ENCODE assay signal across 34 cellular contexts in genomic region chr18:38464024-38464423, GRCh38.
"Had no signal": no experiment of that assay in that cellular context is flagged by ENCODE, and none has a peak within 500 bp of the region (broad histone marks: within the 10 kb centered on the region; RNA-seq: fewer than 3 reads in every experiment).

No MANE protein-coding gene starts in this region.

- H3K36me3 Mint-ChIP-seq: activated CD4-positive, alpha-beta memory T cell treated with anti-CD3 and anti-CD28 coated beads for 36 hours; activated naive CD4-positive, alpha-beta T cell treated with anti-CD3 and anti-CD28 coated beads, Interleukin-2, amount 50 U/mL, for 72 hours had no signal

- DNase-seq: activated B cell treated with CpG ODN at 0.5 μM for 24 hours; activated CD4-positive, alpha-beta memory T cell treated with anti-CD3 and anti-CD28 coated beads for 36 hours; activated CD4-positive, alpha-beta T cell treated with anti-CD3 and anti-CD28 coated beads, Interleukin-2, amount 10 ng/mL, durations not matched to agents 7 days and 5 days; activated gamma-delta T cell treated with Interleukin-2 at 50 U/mL for 16 hours; activated naive CD4-positive, alpha-beta T cell treated with anti-CD3 and anti-CD28 coated beads for 36 hours; activated T-cell treated with anti-CD3 and anti-CD28 coated beads, Interleukin-2, amount 50 U/mL, for 1 hour; adrenal gland; body of pancreas; cerebellar nuclear complex; Karpas-422; MG63; NCI-H1048; NCI-H1105 treated with DMSO at 0.1 percent for 48 hours; NCI-H1436; NCI-H1694; NCI-H1930; NCI-H2081 treated with DMSO at 0.1 percent for 48 hours; NCI-H226; NCI-H446 treated with DMSO at 0.1 percent for 48 hours; NCI-H524; NCI-H69; NK-92 treated with Interleukin-12 subunit alpha and Interleukin-12 subunit beta, amount 100 ng/mL, for 24 hours; PC-9; SIG-M5; SW 1271; T-helper 1 cell; T-helper 9 cell had no signal

- H3K27me3 Mint-ChIP-seq: activated B cell treated with CpG ODN at 0.5 μM for 24 hours; activated CD4-positive, alpha-beta memory T cell treated with anti-CD3 and anti-CD28 coated beads for 36 hours; activated CD4-positive, alpha-beta T cell treated with anti-CD3 and anti-CD28 coated beads, Interleukin-2, amount 10 ng/mL, durations not matched to agents 7 days and 5 days had no signal

- H3K4me3 Mint-ChIP-seq: activated B cell treated with CpG ODN at 0.5 μM for 24 hours; activated CD4-positive, alpha-beta memory T cell treated with anti-CD3 and anti-CD28 coated beads for 36 hours; activated CD4-positive, alpha-beta T cell treated with anti-CD3 and anti-CD28 coated beads, Interleukin-2, amount 10 ng/mL, durations not matched to agents 7 days and 5 days; activated naive CD4-positive, alpha-beta T cell treated with anti-CD3 and anti-CD28 coated beads for 36 hours; activated T-helper 1 cell treated with anti-CD3 and anti-CD28 coated beads, Interleukin-12 subunit alpha, Interleukin-12 subunit beta, Interleukin-2, Interleukin-4 antibody, amounts not matched to agents 30 ng/mL and 10 ng/mL and 1 ng/mL, durations not matched to agents 14 hours and 24 hours and 36 hours had no signal

- H3K27ac Mint-ChIP-seq: activated B cell treated with CpG ODN at 0.5 μM for 24 hours; activated CD4-positive, alpha-beta memory T cell treated with anti-CD3 and anti-CD28 coated beads for 36 hours; activated CD4-positive, alpha-beta T cell treated with anti-CD3 and anti-CD28 coated beads, Interleukin-2, amount 10 ng/mL, durations not matched to agents 7 days and 5 days; activated naive CD4-positive, alpha-beta T cell treated with anti-CD3 and anti-CD28 coated beads for 36 hours; activated naive CD4-positive, alpha-beta T cell treated with anti-CD3 and anti-CD28 coated beads, Interleukin-2, amount 50 U/mL, for 72 hours; activated T-helper 1 cell treated with anti-CD3 and anti-CD28 coated beads, Interleukin-12 subunit alpha, Interleukin-12 subunit beta, Interleukin-2, Interleukin-4 antibody, amounts not matched to agents 30 ng/mL and 10 ng/mL and 1 ng/mL, durations not matched to agents 14 hours and 24 hours and 36 hours had no signal

- H3K4me1 Mint-ChIP-seq: activated B cell treated with CpG ODN at 0.5 μM for 24 hours; activated CD4-positive, alpha-beta T cell treated with anti-CD3 and anti-CD28 coated beads, Interleukin-2, amount 10 ng/mL, durations not matched to agents 7 days and 5 days had no signal

- H3K4me3 ChIP-seq: adrenal gland, body of pancreas, breast epithelium, MG63, PC-9 had no signal

- H3K27ac ChIP-seq: adrenal gland, body of pancreas, breast epithelium, PC-9, RWPE1, VCaP had no signal

- ATAC-seq: body of pancreas, Right ventricle myocardium inferior, SK-N-SH treated with all-trans-retinoic acid at 6 μM for 48 hours had no signal
